11 cellular contexts compared by ENCODE assay signal in the genomic region with DNA sequence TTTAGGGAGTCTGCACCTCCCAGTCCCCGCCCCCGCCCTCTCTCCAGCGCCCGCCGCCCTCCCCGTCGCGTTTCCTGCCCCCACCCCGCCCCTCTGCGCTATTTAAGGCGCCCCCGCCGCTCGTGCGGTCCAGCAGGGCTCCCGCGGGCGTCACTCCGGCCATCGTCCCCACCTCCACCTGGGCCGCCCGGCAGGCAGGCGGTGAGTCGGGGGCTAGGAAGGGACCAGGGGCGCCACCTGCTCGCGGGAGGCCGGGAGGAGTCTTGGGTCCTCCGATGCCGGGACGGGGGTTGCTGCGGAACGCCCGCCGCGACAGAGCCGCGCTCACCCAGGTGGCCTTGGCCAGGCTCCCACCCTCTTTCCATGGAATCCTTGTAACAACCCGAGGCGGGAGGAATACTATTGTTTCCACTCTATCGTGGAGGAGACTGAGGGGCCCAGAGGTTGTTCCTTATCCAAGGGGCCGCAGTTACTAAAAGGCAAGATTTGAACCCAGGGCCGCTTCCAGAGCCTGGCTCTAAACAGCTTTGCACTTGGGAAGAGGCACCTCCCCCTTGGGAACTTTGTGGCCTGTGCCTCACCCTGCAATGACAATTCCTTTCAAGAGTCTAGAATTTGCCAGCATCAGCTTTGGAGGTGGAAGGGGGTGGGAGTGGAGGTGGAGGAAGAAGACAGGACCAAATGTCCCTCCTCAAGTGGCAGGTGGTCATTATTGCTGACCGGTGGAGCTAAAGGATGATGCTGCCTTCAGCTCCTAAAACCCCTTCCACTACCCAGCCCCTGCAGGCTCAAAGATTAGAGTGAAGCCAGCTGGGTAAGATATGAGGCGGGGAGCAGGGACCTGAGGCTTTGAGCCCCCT. TPM values are rescaled to one million over a fixed set of nuclear protein-coding genes. Genes with fewer than 3 reads are reported as not detected.
DNase-seq lines count a peak whose midpoint lies in the region; ATAC-seq and TF ChIP-seq lines count a peak whose summit lies in the region.
"Had no signal": no experiment of that assay in that cellular context is flagged by ENCODE, and none has a peak within 500 bp of the region (broad histone marks: within the 10 kb centered on the region; RNA-seq: fewer than 3 reads in every experiment).

A gene (plus strand): TSS at position 132 of the 860 bp plus-strand sequence. CDS start 1,215 bp downstream, outside the sequence.

- H3K27me3 ChIP-seq in BLaER1, result no peaks in the 10 kb centered on the region

- POLR2A ChIA-PET in activated CD8-positive, alpha-beta T cell treated with anti-CD3 and anti-CD28 coated beads, Interleukin-2, amount 10 ng/mL, durations not matched to agents 7 days and 5 days (lab: Charles Lee), result no interaction called here

- peak within 1 kb of the TSS; percentile 64 for H3K4me3 ChIP-seq in BLaER1

- H3K27ac Mint-ChIP-seq in activated CD8-positive, alpha-beta T cell treated with anti-CD3 and anti-CD28 coated beads, Interleukin-2, amount 10 ng/mL, durations not matched to agents 7 days and 5 days, result no peak within 1 kb of the TSS

- H3K4me1 Mint-ChIP-seq in activated CD8-positive, alpha-beta T cell treated with anti-CD3 and anti-CD28 coated beads, Interleukin-2, amount 10 ng/mL, durations not matched to agents 7 days and 5 days (ENCODE audit: low read depth), result peaks cover 3% of the 10 kb centered on the region

- no peaks in the 10 kb centered on the region for H3K36me3 Mint-ChIP-seq in activated CD8-positive, alpha-beta T cell treated with anti-CD3 and anti-CD28 coated beads, Interleukin-2, amount 10 ng/mL, durations not matched to agents 7 days and 5 days (ENCODE audit: low read depth)

- H3K4me2 ChIP-seq in BLaER1, result peak within 1 kb of the TSS; percentile 92

- CTCF ChIA-PET in activated CD8-positive, alpha-beta T cell treated with anti-CD3 and anti-CD28 coated beads, Interleukin-2, amount 10 ng/mL, durations not matched to agents 7 days and 5 days (lab: Charles Lee), result interaction anchor here (1.2 kb wide), 1 partner anchor 59 kb away, joined by 3 read pairs; no protein-coding TSS in a partner anchor

- H3K4me1 ChIP-seq in BLaER1, result peaks cover 79% of the 10 kb centered on the region

- peak within 1 kb of the TSS; percentile 73 for H3K9ac ChIP-seq in BLaER1

- no peak for DNase-seq in activated CD8-positive, alpha-beta T cell treated with anti-CD3 and anti-CD28 coated beads, Interleukin-2, amount 10 ng/mL, durations not matched to agents 7 days and 5 days
- peak; percentile 56 for DNase-seq in left ventricle myocardium superior
- no peak for DNase-seq in omental fat pad (ENCODE audit: low spot score)
- no peak for DNase-seq in GF-D8 (lab: John Stamatoyannopoulos, UW)
- no peak for DNase-seq in retina
- no peak for DNase-seq in NCI-H524 treated with DMSO at 0.1 percent for 48 hours (lab: John Stamatoyannopoulos, UW)
- DNase-seq: MM.1S; stimulated activated CD4-positive, alpha-beta T cell treated with anti-CD3 and anti-CD28 coated beads, Interleukin-2, amount 100 ng/mL, for 48 hours had no signal

- no peaks in the 10 kb centered on the region for H3K9me3 ChIP-seq in BLaER1

- 0 out of 2 replicates have a peak, but pooled peaks cover 3% of the 10 kb centered on the region for H4K20me1 ChIP-seq in BLaER1

- H3K4me3 Mint-ChIP-seq in activated CD8-positive, alpha-beta T cell treated with anti-CD3 and anti-CD28 coated beads, Interleukin-2, amount 10 ng/mL, durations not matched to agents 7 days and 5 days, result peak within 1 kb of the TSS; percentile 19

- no peaks in the 10 kb centered on the region for H3K9me3 Mint-ChIP-seq in activated CD8-positive, alpha-beta T cell treated with anti-CD3 and anti-CD28 coated beads, Interleukin-2, amount 10 ng/mL, durations not matched to agents 7 days and 5 days (ENCODE audit: insufficient read depth)

- peak within 1 kb of the TSS; percentile 53 for H3K27ac ChIP-seq in BLaER1
- H3K27ac ChIP-seq: RWPE1 had no signal

- H3K27me3 Mint-ChIP-seq in activated CD8-positive, alpha-beta T cell treated with anti-CD3 and anti-CD28 coated beads, Interleukin-2, amount 10 ng/mL, durations not matched to agents 7 days and 5 days (ENCODE audit: low read depth), result peaks cover 19% of the 10 kb centered on the region

- peak; percentile 23 for ATAC-seq in activated CD8-positive, alpha-beta T cell treated with anti-CD3 and anti-CD28 coated beads, Interleukin-2, amount 10 ng/mL, durations not matched to agents 7 days and 5 days
- ATAC-seq in left ventricle myocardium superior (peak; percentile 59), omental fat pad (ENCODE audit: low FRiP score) (no peak), GM18909 (IDR thresholded peaks at IDR 0.05; ENCODE audit: poor library complexity, unreplicated experiment) (no peak)

- intact Hi-C loops in left ventricle myocardium superior (cut with micrococcal nuclease), result no loop called here

- no peaks in the 10 kb centered on the region for H3K36me3 ChIP-seq in BLaER1

- TF ChIP-seq CTCF in omental fat pad (IDR thresholded peaks at IDR 0.05), result no peak

RNA-seq across cellular contexts. Expression of the gene that starts here (rescaled TPM):
- total RNA-seq in activated CD8-positive, alpha-beta T cell treated with anti-CD3 and anti-CD28 coated beads, Interleukin-2, amount 10 ng/mL, durations not matched to agents 7 days and 5 days, result not detected
- 19.1 TPM for total RNA-seq in left ventricle myocardium superior
- total RNA-seq in omental fat pad, result 100 to 1,000 TPM in 1 of 4 donors, 10 to 100 TPM in 3; 20.4 to 101 (median 45.3) TPM

Comparison
In these comparisons a context has a peak if more than half of its experiments do, and no peak if none do; other contexts are left out.
1. RNA of the gene that starts here (total RNA-seq): 20.4 to 101 TPM in omental fat pad and 19.1 TPM in left ventricle myocardium superior (single experiment); not detected in activated CD8-positive, alpha-beta T cell treated with anti-CD3 and anti-CD28 coated beads, Interleukin-2, amount 10 ng/mL, durations not matched to agents 7 days and 5 days; every median in the first group is over 10 times any median in the second.
2. Peak in ATAC-seq in activated CD8-positive, alpha-beta T cell treated with anti-CD3 and anti-CD28 coated beads, Interleukin-2, amount 10 ng/mL, durations not matched to agents 7 days and 5 days; RNA of the gene not detected or under 1 TPM.